36 cellular contexts compared by ENCODE assay signal in the genomic region with DNA sequence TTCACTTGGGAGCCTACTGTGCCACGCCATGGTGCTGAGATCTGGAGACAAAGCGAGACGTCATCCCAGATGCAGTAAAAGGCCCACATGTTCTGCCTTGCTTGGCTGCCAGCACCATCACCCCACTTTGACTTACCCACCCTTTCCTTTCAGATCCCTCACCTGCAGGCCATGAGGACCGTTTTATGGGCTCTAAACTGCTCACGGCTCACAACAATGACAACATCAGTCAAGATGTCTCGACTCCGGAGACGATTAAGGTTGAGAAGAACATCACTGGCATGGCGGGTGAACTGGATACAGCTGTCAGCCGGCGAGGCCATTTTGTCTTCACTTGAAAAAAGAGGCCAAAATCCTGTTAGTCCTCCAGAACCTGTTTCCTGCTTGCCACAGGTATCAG. TPM values are rescaled to one million over a fixed set of nuclear protein-coding genes. Genes with fewer than 3 reads are reported as not detected.
"Had no signal": no experiment of that assay in that cellular context is flagged by ENCODE, and none has a peak within 500 bp of the region (broad histone marks: within the 10 kb centered on the region; RNA-seq: fewer than 3 reads in every experiment).

No MANE protein-coding gene starts in this region.

- H3K27me3 Mint-ChIP-seq: activated CD8-positive, alpha-beta T cell treated with anti-CD3 and anti-CD28 coated beads for 36 hours; activated naive CD8-positive, alpha-beta T cell treated with anti-CD3 and anti-CD28 coated beads for 36 hours; activated T-helper 17 cell treated with anti-CD3 and anti-CD28 coated beads, Interleukin-2, amount 50 U/mL, for 72 hours; T-cell had no signal

- H3K9me3 Mint-ChIP-seq: activated CD8-positive, alpha-beta T cell treated with anti-CD3 and anti-CD28 coated beads for 36 hours; activated naive CD8-positive, alpha-beta T cell treated with anti-CD3 and anti-CD28 coated beads for 36 hours; activated T-cell treated with anti-CD3 and anti-CD28 coated beads, Interleukin-2, amount 50 U/mL, for 72 hours; activated T-helper 17 cell treated with anti-CD3 and anti-CD28 coated beads, Interleukin-2, amount 50 U/mL, for 72 hours; T-cell had no signal

- H2AFZ ChIP-seq: PC-9 had no signal

- H3K27ac ChIP-seq: ascending aorta, PC-9, RWPE1, WERI-Rb-1 had no signal

- H3K4me3 ChIP-seq: ascending aorta, MG63, PC-9 had no signal

- H3K27ac Mint-ChIP-seq: activated CD8-positive, alpha-beta T cell treated with anti-CD3 and anti-CD28 coated beads for 36 hours; activated naive CD8-positive, alpha-beta T cell treated with anti-CD3 and anti-CD28 coated beads for 36 hours; activated T-cell treated with anti-CD3 and anti-CD28 coated beads, Interleukin-2, amount 50 U/mL, for 72 hours; activated T-helper 17 cell treated with anti-CD3 and anti-CD28 coated beads, Interleukin-2, amount 50 U/mL, for 72 hours; T-cell had no signal

- H3K36me3 Mint-ChIP-seq: activated naive CD8-positive, alpha-beta T cell treated with anti-CD3 and anti-CD28 coated beads for 36 hours had no signal

- H3K27me3 ChIP-seq: ascending aorta, MG63 had no signal

- H3K4me2 ChIP-seq: PC-9 had no signal

- DNase-seq: activated CD4-positive, alpha-beta T cell treated with anti-CD3 and anti-CD28 coated beads for 1 hour; activated CD4-positive, alpha-beta T cell treated with anti-CD3 and anti-CD28 coated beads for 48 hours; activated CD4-positive, CD25-positive, alpha-beta regulatory T cell; activated CD8-positive, alpha-beta T cell treated with anti-CD3 and anti-CD28 coated beads for 36 hours; activated effector memory CD4-positive, alpha-beta T cell treated with anti-CD3 and anti-CD28 coated beads, Interleukin-2, amount 50 U/mL, for 16 hours; activated naive CD4-positive, alpha-beta T cell; activated naive CD4-positive, alpha-beta T cell treated with anti-CD3 and anti-CD28 coated beads, Interleukin-2, amount 50 U/mL, for 16 hours; activated naive CD8-positive, alpha-beta T cell treated with anti-CD3 and anti-CD28 coated beads for 36 hours; activated T-cell treated with anti-CD3 and anti-CD28 coated beads, Interleukin-2, amount 50 U/mL, for 1 hour; activated T-cell treated with anti-CD3 and anti-CD28 coated beads, Interleukin-2, amount 50 U/mL, for 72 hours; amniotic stem cell; MG63; NCI-H1048; NCI-H1105 treated with DMSO at 0.1 percent for 48 hours; NCI-H1436 treated with DMSO at 0.1 percent for 48 hours; NCI-H1694 treated with DMSO at 0.1 percent for 48 hours; NCI-H2029; NCI-H510A; NCI-H526; NCI-H748 treated with DMSO at 0.1 percent for 48 hours; NK-92 treated with Interleukin-12 subunit alpha and Interleukin-12 subunit beta, amount 100 ng/mL, for 24 hours; PC-9; SIG-M5; T-cell; T-helper 2 cell; T-helper 9 cell; WERI-Rb-1 had no signal

- ATAC-seq: activated CD8-positive, alpha-beta T cell treated with anti-CD3 and anti-CD28 coated beads for 36 hours; activated T-cell treated with anti-CD3 and anti-CD28 coated beads, Interleukin-2, amount 50 U/mL, for 72 hours; activated T-helper 17 cell treated with anti-CD3 and anti-CD28 coated beads, Interleukin-2, amount 50 U/mL, for 72 hours; Right ventricle myocardium inferior; SK-N-SH treated with all-trans-retinoic acid at 6 μM for 48 hours; T-cell had no signal

- H3K36me3 ChIP-seq: WERI-Rb-1 had no signal

- H3K9me3 ChIP-seq: ascending aorta, MG63 had no signal

- H3K4me3 Mint-ChIP-seq: activated CD8-positive, alpha-beta T cell treated with anti-CD3 and anti-CD28 coated beads for 36 hours; activated naive CD8-positive, alpha-beta T cell treated with anti-CD3 and anti-CD28 coated beads for 36 hours; activated T-cell treated with anti-CD3 and anti-CD28 coated beads, Interleukin-2, amount 50 U/mL, for 72 hours; activated T-helper 17 cell treated with anti-CD3 and anti-CD28 coated beads, Interleukin-2, amount 50 U/mL, for 72 hours; T-cell had no signal

RNA-seq across cellular contexts. Expression of a gene that starts 31.0 kb away (rescaled TPM):
- total RNA-seq: activated CD8-positive, alpha-beta memory T cell treated with anti-CD3 and anti-CD28 coated beads for 36 hours; activated CD8-positive, alpha-beta T cell treated with anti-CD3 and anti-CD28 coated beads for 36 hours; activated naive CD8-positive, alpha-beta T cell treated with anti-CD3 and anti-CD28 coated beads for 36 hours; activated T-cell treated with anti-CD3 and anti-CD28 coated beads, Interleukin-2, amount 50 U/mL, for 72 hours; activated T-helper 17 cell treated with anti-CD3 and anti-CD28 coated beads, Interleukin-2, amount 50 U/mL, for 72 hours; ascending aorta; cardiac septum; OCI-LY7; PC-9; Right ventricle myocardium inferior; SK-MEL-5; T-cell had no signal
